12 cellular contexts compared by ENCODE assay signal in the genomic region with DNA sequence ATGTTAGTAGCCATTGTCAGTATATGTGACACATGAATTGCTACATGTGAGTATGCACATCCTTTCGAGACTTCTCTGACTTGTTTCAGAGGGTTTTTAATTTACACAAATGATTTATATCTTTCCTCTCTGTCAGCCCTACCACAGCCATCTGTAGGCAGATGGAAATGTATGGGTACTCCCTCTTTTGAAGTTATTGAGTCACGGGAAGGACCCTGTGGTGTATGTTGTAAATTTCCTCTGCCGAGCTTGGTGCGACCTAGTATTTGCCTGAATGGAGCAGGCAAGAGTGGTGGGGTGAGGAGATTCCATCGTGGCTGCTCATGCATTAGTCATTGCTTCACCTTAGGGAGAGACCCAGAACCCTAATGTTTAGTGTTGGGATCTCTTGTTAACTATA.
DNase-seq lines count a peak whose midpoint lies in the region; ATAC-seq and TF ChIP-seq lines count a peak whose summit lies in the region.
"Had no signal": no experiment of that assay in that cellular context is flagged by ENCODE, and none has a peak within 500 bp of the region (broad histone marks: within the 10 kb centered on the region; RNA-seq: fewer than 3 reads in every experiment).

No MANE protein-coding gene starts in this region.

- WGBS in body of pancreas, 2 donors, result 77 to 95% methylated on average over 5 of the region's 5 CpGs

- H3K4me3 ChIP-seq in body of pancreas, result no peak overlapping the region
- H3K4me3 ChIP-seq: ascending aorta, esophagus squamous epithelium had no signal

- H3K9me3 Mint-ChIP-seq in activated CD4-positive, alpha-beta memory T cell treated with anti-CD3 and anti-CD28 coated beads for 36 hours, result peaks cover 25% of the 10 kb centered on the region
- H3K9me3 Mint-ChIP-seq in activated CD4-positive, alpha-beta memory T cell treated with anti-CD3 and anti-CD28 coated beads, Interleukin-2, amount 10 ng/mL, durations not matched to agents 7 days and 5 days, result peaks cover 33% of the 10 kb centered on the region
- peaks cover 5% of the 10 kb centered on the region for H3K9me3 Mint-ChIP-seq in central memory CD8-positive, alpha-beta T cell
- no peaks in the 10 kb centered on the region for H3K9me3 Mint-ChIP-seq in endothelial cell (ENCODE audit: unreplicated experiment)

- no peaks in the 10 kb centered on the region for H3K4me1 ChIP-seq in body of pancreas

- no peak for TF ChIP-seq CTCF in body of pancreas (IDR thresholded peaks at IDR 0.05)
- TF ChIP-seq CTCF in endothelial cell (IDR thresholded peaks at IDR 0.05; ENCODE audit: unreplicated experiment), result no peak

- H3K9me3 ChIP-seq in body of pancreas, result peaks cover 0 to 7% (median 0%) of the 10 kb centered on the region in 3 donors

- POLR2A ChIA-PET in activated CD4-positive, alpha-beta memory T cell treated with anti-CD3 and anti-CD28 coated beads for 36 hours (lab: Charles Lee), result interaction anchor here (1.5 kb wide), 1 partner anchor 707 kb away, joined by 3 read pairs; no protein-coding TSS in a partner anchor
- POLR2A ChIA-PET in activated CD4-positive, alpha-beta memory T cell treated with anti-CD3 and anti-CD28 coated beads, Interleukin-2, amount 10 ng/mL, durations not matched to agents 7 days and 5 days (lab: Charles Lee), result no interaction called here

- TF ChIP-seq POLR2A in body of pancreas (IDR thresholded peaks at IDR 0.05), result no peak

- CTCF ChIA-PET in activated CD4-positive, alpha-beta memory T cell treated with anti-CD3 and anti-CD28 coated beads for 36 hours (lab: Charles Lee), result interaction anchor here (1.6 kb wide), 1 partner anchor 18 kb away, joined by 3 read pairs; no protein-coding TSS in a partner anchor
- CTCF ChIA-PET in activated CD4-positive, alpha-beta memory T cell treated with anti-CD3 and anti-CD28 coated beads, Interleukin-2, amount 10 ng/mL, durations not matched to agents 7 days and 5 days (lab: Charles Lee), result no interaction called here

- H3K27me3 Mint-ChIP-seq in activated CD4-positive, alpha-beta memory T cell treated with anti-CD3 and anti-CD28 coated beads for 36 hours, result no peaks in the 10 kb centered on the region
- no peaks in the 10 kb centered on the region for H3K27me3 Mint-ChIP-seq in activated CD4-positive, alpha-beta memory T cell treated with anti-CD3 and anti-CD28 coated beads, Interleukin-2, amount 10 ng/mL, durations not matched to agents 7 days and 5 days
- H3K27me3 Mint-ChIP-seq in central memory CD8-positive, alpha-beta T cell, result no peaks in the 10 kb centered on the region
- H3K27me3 Mint-ChIP-seq in endothelial cell (ENCODE audit: unreplicated experiment), result peaks cover 12% of the 10 kb centered on the region

- peak overlapping the region; percentile 51 for H3K27ac Mint-ChIP-seq in activated CD4-positive, alpha-beta memory T cell treated with anti-CD3 and anti-CD28 coated beads for 36 hours
- H3K27ac Mint-ChIP-seq in activated CD4-positive, alpha-beta memory T cell treated with anti-CD3 and anti-CD28 coated beads, Interleukin-2, amount 10 ng/mL, durations not matched to agents 7 days and 5 days, result no peak overlapping the region
- H3K27ac Mint-ChIP-seq in central memory CD8-positive, alpha-beta T cell (ENCODE audit: low read depth), result peak overlapping the region; percentile 77
- H3K27ac Mint-ChIP-seq in endothelial cell (ENCODE audit: unreplicated experiment), result no peak overlapping the region

- no peaks in the 10 kb centered on the region for H3K36me3 ChIP-seq in body of pancreas (replicated peaks in 1 of 2; ENCODE audit: insufficient read depth in 1 of 2, low read depth in 2 of 2)
- H3K36me3 ChIP-seq: ascending aorta had no signal

- H3K4me1 Mint-ChIP-seq in activated CD4-positive, alpha-beta memory T cell treated with anti-CD3 and anti-CD28 coated beads for 36 hours (ENCODE audit: low read depth), result peaks cover 57% of the 10 kb centered on the region
- H3K4me1 Mint-ChIP-seq in activated CD4-positive, alpha-beta memory T cell treated with anti-CD3 and anti-CD28 coated beads, Interleukin-2, amount 10 ng/mL, durations not matched to agents 7 days and 5 days, result peaks cover 51% of the 10 kb centered on the region
- peaks cover 24% of the 10 kb centered on the region for H3K4me1 Mint-ChIP-seq in central memory CD8-positive, alpha-beta T cell
- H3K4me1 Mint-ChIP-seq in endothelial cell (ENCODE audit: unreplicated experiment), result peaks cover 27% of the 10 kb centered on the region

- DNase-seq in activated CD4-positive, alpha-beta memory T cell treated with anti-CD3 and anti-CD28 coated beads for 36 hours, result peak; percentile 73
- no peak for DNase-seq in activated CD4-positive, alpha-beta memory T cell treated with anti-CD3 and anti-CD28 coated beads, Interleukin-2, amount 10 ng/mL, durations not matched to agents 7 days and 5 days
- DNase-seq in T1000 (lab: John Stamatoyannopoulos, UW) (peak; percentile 51), body of pancreas (no peak), endothelial cell (ENCODE audit: low spot score) (no peak)
- DNase-seq in central memory CD8-positive, alpha-beta T cell (ENCODE audit: low spot score in 2 of 2), result no peak
- DNase-seq in stimulated activated CD8-positive, alpha-beta memory T cell treated with anti-CD3 and anti-CD28 coated beads, Interleukin-4, amount 100 ng/mL, for 24 hours (ENCODE audit: low read depth), result peak; percentile 25
- DNase-seq: DMS79 treated with DMSO at 0.1 percent for 48 hours, esophagus squamous epithelium, NCI-H146 had no signal

- no peak overlapping the region for H3K4me3 Mint-ChIP-seq in activated CD4-positive, alpha-beta memory T cell treated with anti-CD3 and anti-CD28 coated beads for 36 hours
- no peak overlapping the region for H3K4me3 Mint-ChIP-seq in activated CD4-positive, alpha-beta memory T cell treated with anti-CD3 and anti-CD28 coated beads, Interleukin-2, amount 10 ng/mL, durations not matched to agents 7 days and 5 days
- H3K4me3 Mint-ChIP-seq in central memory CD8-positive, alpha-beta T cell, result no peak overlapping the region
- H3K4me3 Mint-ChIP-seq in endothelial cell (ENCODE audit: unreplicated experiment), result no peak overlapping the region

- no peak overlapping the region for H3K27ac ChIP-seq in body of pancreas
- H3K27ac ChIP-seq: ascending aorta had no signal

- peaks cover 66% of the 10 kb centered on the region for H3K36me3 Mint-ChIP-seq in activated CD4-positive, alpha-beta memory T cell treated with anti-CD3 and anti-CD28 coated beads for 36 hours
- peaks cover 63% of the 10 kb centered on the region for H3K36me3 Mint-ChIP-seq in activated CD4-positive, alpha-beta memory T cell treated with anti-CD3 and anti-CD28 coated beads, Interleukin-2, amount 10 ng/mL, durations not matched to agents 7 days and 5 days (ENCODE audit: low read depth)
- H3K36me3 Mint-ChIP-seq in central memory CD8-positive, alpha-beta T cell (ENCODE audit: insufficient read depth), result peaks cover 12% of the 10 kb centered on the region
- H3K36me3 Mint-ChIP-seq in endothelial cell (ENCODE audit: low read depth, unreplicated experiment), result peaks cover 40% of the 10 kb centered on the region

- intact Hi-C loops in activated CD4-positive, alpha-beta memory T cell treated with anti-CD3 and anti-CD28 coated beads for 36 hours (cut with micrococcal nuclease), result loop anchor here (2.0 kb wide), 1 partner anchor 17 kb away; no protein-coding TSS in a partner anchor
- intact Hi-C loops in body of pancreas (cut with DNase I), result no loop called here

- ATAC-seq in central memory CD8-positive, alpha-beta T cell (replicated peaks; ENCODE audit: extremely low read depth, poor library complexity, severe bottlenecking), result no peak
- ATAC-seq in body of pancreas (no peak), GM21619 (IDR thresholded peaks at IDR 0.05; ENCODE audit: unreplicated experiment) (no peak)

- no peaks in the 10 kb centered on the region for H3K27me3 ChIP-seq in body of pancreas
- H3K27me3 ChIP-seq: ascending aorta, esophagus squamous epithelium had no signal

Comparison
In these comparisons a context has a peak if more than half of its experiments do, and no peak if none do; other contexts are left out.
1. DNase-seq: peak in activated CD4-positive, alpha-beta memory T cell treated with anti-CD3 and anti-CD28 coated beads for 36 hours (single experiment), T1000 (single experiment) and stimulated activated CD8-positive, alpha-beta memory T cell treated with anti-CD3 and anti-CD28 coated beads, Interleukin-4, amount 100 ng/mL, for 24 hours (single experiment); none in activated CD4-positive, alpha-beta memory T cell treated with anti-CD3 and anti-CD28 coated beads, Interleukin-2, amount 10 ng/mL, durations not matched to agents 7 days and 5 days (single experiment), central memory CD8-positive, alpha-beta T cell (0 of 2), body of pancreas (0 of 4) and endothelial cell (single experiment).
2. H3K27ac Mint-ChIP-seq: peak in activated CD4-positive, alpha-beta memory T cell treated with anti-CD3 and anti-CD28 coated beads for 36 hours (single experiment) and central memory CD8-positive, alpha-beta T cell (single experiment); none in activated CD4-positive, alpha-beta memory T cell treated with anti-CD3 and anti-CD28 coated beads, Interleukin-2, amount 10 ng/mL, durations not matched to agents 7 days and 5 days (single experiment) and endothelial cell (single experiment).